In the genomic region with DNA sequence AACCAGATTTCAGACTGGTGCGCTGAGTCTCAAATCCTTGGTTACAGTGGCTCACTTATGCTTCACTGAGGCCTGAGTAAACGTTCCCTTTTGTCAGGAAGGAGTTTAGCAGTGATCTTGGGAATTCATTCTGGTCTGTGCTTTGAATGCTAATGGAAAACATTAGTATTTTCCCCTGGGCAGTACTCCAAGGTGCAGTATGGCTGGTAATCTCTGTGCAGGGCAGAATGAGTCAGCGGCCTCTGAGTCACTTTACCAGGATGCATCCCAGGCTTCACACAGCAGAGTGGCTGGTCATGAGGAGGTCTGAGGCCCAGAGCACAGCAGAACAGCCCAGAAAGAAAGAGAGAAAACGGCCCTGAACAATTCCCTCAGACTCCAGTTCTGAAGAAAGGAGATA, we compare ENCODE assay signal across 8 cellular contexts.
DNase-seq lines count a peak whose midpoint lies in the region; ATAC-seq and FAIRE-seq lines count a peak whose summit lies in the region.

No MANE protein-coding gene starts in this region.

- FAIRE-seq in islet of Langerhans (lab: Jason Lieb, UNC), result peak; percentile 90

- DNase-seq in HS-5 (ENCODE audit: low read depth) (peak; percentile 98), astrocyte of the hippocampus (ENCODE audit: low read depth, low spot score) (peak; percentile 99), stromal cell of bone marrow (ENCODE audit: low read depth) (peak; percentile 100), KBM-7 (no peak)

- ATAC-seq in HG03457 (IDR thresholded peaks at IDR 0.05; ENCODE audit: unreplicated experiment) (no peak), HG03469 (IDR thresholded peaks at IDR 0.05; ENCODE audit: unreplicated experiment) (no peak), GM18873 (IDR thresholded peaks at IDR 0.05; ENCODE audit: low FRiP score, unreplicated experiment) (no peak)

- in situ Hi-C loops in KBM-7 (cut with MboI; ENCODE audit: low pct_unique_long_range_greater_than_20kb, low sequenced_read_pairs), result no loop called here
